In genomic region chr4:14783011-14783877, GRCh38 we compare ENCODE assay signal across 9 cellular contexts.
DNase-seq lines count a peak whose midpoint lies in the region; ATAC-seq and TF ChIP-seq lines count a peak whose summit lies in the region.
"Had no signal": no experiment of that assay in that cellular context is flagged by ENCODE, and none has a peak within 500 bp of the region (broad histone marks: within the 10 kb centered on the region; RNA-seq: fewer than 3 reads in every experiment).

No MANE protein-coding gene starts in this region.

- H3K56ac ChIP-seq in mesendoderm (ENCODE audit: low read length) = no peak overlapping the region

- no peaks in the 10 kb centered on the region for H3K36me3 ChIP-seq in mesendoderm (ENCODE audit: control insufficient read depth, insufficient read depth, low read length)

- H4K5ac ChIP-seq in mesendoderm (ENCODE audit: low read length) = no peak overlapping the region

- H3K79me1 ChIP-seq in mesendoderm (ENCODE audit: low read length) = no peaks in the 10 kb centered on the region

- ATAC-seq in GM18502 (IDR thresholded peaks at IDR 0.05; ENCODE audit: poor library complexity, unreplicated experiment) = peak; percentile 97
- peak; percentile 90 for ATAC-seq in GM21576 (IDR thresholded peaks at IDR 0.05; ENCODE audit: unreplicated experiment)

- no peak overlapping the region for H3K4me3 ChIP-seq in fibroblast of mammary gland (ENCODE audit: control insufficient read depth, low read depth, low read length)
- H3K4me3 ChIP-seq in mesendoderm (ENCODE audit: low read length) = no peak overlapping the region

- no peak overlapping the region for H4K8ac ChIP-seq in mesendoderm (ENCODE audit: low read depth, low read length)

- no peak overlapping the region for H2BK15ac ChIP-seq in mesendoderm (replicated peaks; ENCODE audit: low read depth)

- H2BK5ac ChIP-seq in mesendoderm (ENCODE audit: low read length) = no peak overlapping the region

- no peaks in the 10 kb centered on the region for H3K79me2 ChIP-seq in mesendoderm (ENCODE audit: control insufficient read depth, insufficient read depth, low read length)

- TF ChIP-seq CTCF in fibroblast of mammary gland (conservative IDR thresholded peaks at IDR 0.05; ENCODE audit: control insufficient read depth, insufficient read depth, low read depth, low read length) = no peak

- H3K4me2 ChIP-seq in mesendoderm (ENCODE audit: low read length) = no peak overlapping the region

- H3K27ac ChIP-seq in mesendoderm (ENCODE audit: low read depth, low read length) = no peak overlapping the region

- H3K9ac ChIP-seq in mesendoderm (ENCODE audit: low read length) = no peak overlapping the region

- no peak overlapping the region for H3K4ac ChIP-seq in mesendoderm (ENCODE audit: low read depth, low read length)

- no CpG with 5 or more reads among the region's 5 CpGs for WGBS in mesendoderm (ENCODE audit: extremely low coverage, insufficient coverage, low lambda C conversion rate)

- no peak overlapping the region for H2BK120ac ChIP-seq in mesendoderm (ENCODE audit: low read depth, low read length)

- no peak overlapping the region for H2AK5ac ChIP-seq in mesendoderm (ENCODE audit: low read length)

- H3K4me1 ChIP-seq in mesendoderm (ENCODE audit: control insufficient read depth, low read depth, low read length) = no peaks in the 10 kb centered on the region

- intact Hi-C loops in cardiac septum (cut with DNase I) = no loop called here

- no peak overlapping the region for H3K18ac ChIP-seq in mesendoderm (ENCODE audit: low read length)

- H3K23ac ChIP-seq in mesendoderm (ENCODE audit: low read length) = no peak overlapping the region

- DNase-seq in HS-27A (ENCODE audit: low read depth) (peak; percentile 30), fibroblast of mammary gland (ENCODE audit: low read depth) (peak; percentile 90), NOMO-1 treated with dmso at 0.1 percent for 144 hours (lab: John Stamatoyannopoulos, UW; ENCODE audit: unreplicated experiment) (no peak), cardiac septum (ENCODE audit: low spot score) (no peak), NCI-H446 (lab: John Stamatoyannopoulos, UW) (no peak), mesendoderm (no peak)
- DNase-seq: nephron progenitor cell had no signal

- no peaks in the 10 kb centered on the region for H3K27me3 ChIP-seq in mesendoderm (ENCODE audit: insufficient read depth, low read length, poor library complexity)

Comparison
In these comparisons a context has a peak if more than half of its experiments do, and no peak if none do; other contexts are left out.
1. DNase-seq: peak in HS-27A (single experiment) and fibroblast of mammary gland (single experiment); none in NOMO-1 treated with dmso at 0.1 percent for 144 hours (single experiment), cardiac septum (single experiment), NCI-H446 (0 of 2) and mesendoderm (single experiment).